Comparison of ENCODE assay signal across 8 cellular contexts in genomic region chr15:63047792-63048114, GRCh38. TPM values are rescaled to one million over a fixed set of nuclear protein-coding genes. Genes with fewer than 3 reads are reported as not detected.
A peak's percentile ranks its signal among the peaks of the same experiment; 100 is the strongest.
DNase-seq lines count a peak whose midpoint lies in the region; ATAC-seq, FAIRE-seq and TF ChIP-seq lines count a peak whose summit lies in the region.

No MANE protein-coding gene starts in this region.

- no peak for ATAC-seq in PC-3
- no peak for ATAC-seq in pancreas
- no peak for ATAC-seq in HG03565 (IDR thresholded peaks at IDR 0.05; ENCODE audit: unreplicated experiment)
- no peak for ATAC-seq in GM19455 (IDR thresholded peaks at IDR 0.05; ENCODE audit: unreplicated experiment)
- ATAC-seq in GM21423 (IDR thresholded peaks at IDR 0.05; ENCODE audit: unreplicated experiment), result no peak

- peak overlapping the region; percentile 90 for H3K27ac Mint-ChIP-seq in Caco-2 (ENCODE audit: unreplicated experiment)

- H3K36me3 ChIP-seq in Caco-2 (ENCODE audit: control insufficient read depth, insufficient read depth, low read length) (no peaks in the 10 kb centered on the region), PC-3 (ENCODE audit: low read depth, low read length) (no peaks in the 10 kb centered on the region), pancreas (no peaks in the 10 kb centered on the region)

- no peaks in the 10 kb centered on the region for H3K9me3 Mint-ChIP-seq in Caco-2 (ENCODE audit: unreplicated experiment)

- TF ChIP-seq CTCF in Caco-2 (IDR thresholded peaks at IDR 0.05; ENCODE audit: insufficient read depth in 1 of 2, low read depth in 1 of 2, low read length in 1 of 2, severe bottlenecking in 1 of 2, unreplicated experiment in 1 of 2) (no peak), PC-3 (conservative IDR thresholded peaks at IDR 0.05; ENCODE audit: low read depth, low read length) (no peak), epithelial cell of esophagus (IDR thresholded peaks at IDR 0.05; ENCODE audit: insufficient read depth, low read depth, low read length, missing control alignments) (no peak), pancreas (IDR thresholded peaks at IDR 0.05) (no peak)

- peaks cover 95% of the 10 kb centered on the region for H3K36me3 Mint-ChIP-seq in Caco-2 (ENCODE audit: insufficient read depth, unreplicated experiment)

- intact Hi-C loops in Caco-2 (cut with micrococcal nuclease; ENCODE audit: unreplicated experiment) (loop anchor here (1.0 to 10.0 kb wide), 2 partner anchors 46 to 357 kb away; no protein-coding TSS in a partner anchor), PC-3 (cut with micrococcal nuclease) (loop anchor here (1.0 to 5.0 kb wide), 5 partner anchors 46 to 265 kb away; partner anchors contain the start of gene RPS27L), pancreas (cut with DNase I) (loop anchor here in 1 of 3 donors (10.0 kb wide), 1 partner anchor 143 kb away; no protein-coding TSS in a partner anchor)

- H3K27me3 Mint-ChIP-seq in Caco-2 (ENCODE audit: insufficient read depth, unreplicated experiment), result no peaks in the 10 kb centered on the region

- H3K4me1 Mint-ChIP-seq in Caco-2 (ENCODE audit: low read depth, unreplicated experiment), result peaks cover 56% of the 10 kb centered on the region

- H3K4me2 ChIP-seq in PC-3 (ENCODE audit: low read length), result peak overlapping the region; percentile 91

- BruUV-seq in Caco-2 (replicated peaks; lab: Mats Ljungman, UMichigan) (no TSS peak), PC-3 (replicated peaks; lab: Mats Ljungman, UMichigan) (no TSS peak)

- peak overlapping the region; percentile 82 for H3K9ac ChIP-seq in PC-3 (ENCODE audit: low read length)

- CTCF ChIA-PET in Caco-2 (lab: Charles Lee) (interaction anchor here (0.6 to 2.2 kb wide), 24 partner anchors 9 to 1024 kb away, joined by 3 to 17 read pairs (median 4); partner anchors contain the start of gene APH1B), PC-3 (lab: Charles Lee) (interaction anchor here (0.7 to 0.8 kb wide), 4 partner anchors 32 to 155 kb away, joined by 3 to 4 read pairs (median 4); no protein-coding TSS in a partner anchor)

- POLR2A ChIA-PET in Caco-2 (lab: Charles Lee), result interaction anchor here (0.5 to 2.1 kb wide), 8 partner anchors 9 to 265 kb away, joined by 3 to 9 read pairs (median 4); no protein-coding TSS in a partner anchor
- POLR2A ChIA-PET in PC-3 (lab: Charles Lee; ENCODE audit: unreplicated experiment), result no interaction called here

- H3F3A ChIP-seq in PC-3 (ENCODE audit: low read length, unreplicated experiment), result no peaks in the 10 kb centered on the region

- H3K79me2 ChIP-seq in PC-3 (ENCODE audit: low read length), result peaks cover 70% of the 10 kb centered on the region

- H4K20me1 ChIP-seq in PC-3 (ENCODE audit: low read length), result no peaks in the 10 kb centered on the region

- H3K9me3 ChIP-seq in Caco-2, result no peaks in the 10 kb centered on the region
- no peaks in the 10 kb centered on the region for H3K9me3 ChIP-seq in PC-3 (ENCODE audit: low read length)
- H3K9me3 ChIP-seq in pancreas, result no peaks in the 10 kb centered on the region

- peak overlapping the region; percentile 81 for H3K4me3 ChIP-seq in Caco-2 (ENCODE audit: low read depth, low read length)
- peak overlapping the region; percentile 81 for H3K4me3 ChIP-seq in PC-3 (ENCODE audit: low read length)
- peak overlapping the region; percentile 60 for H3K4me3 ChIP-seq in epithelial cell of esophagus (ENCODE audit: low read length)
- H3K4me3 ChIP-seq in pancreas, result peak overlapping the region; percentile 59 to 99 (median 88)

- DNase-seq in Caco-2, result no peak
- DNase-seq in PC-3, result no peak
- no peak for DNase-seq in epithelial cell of esophagus (ENCODE audit: low read depth)
- no peak for DNase-seq in pancreas
- DNase-seq in KG1 (lab: John Stamatoyannopoulos, UW), result no peak

- H3K9me2 ChIP-seq in PC-3 (replicated peaks; ENCODE audit: low read length), result no peaks in the 10 kb centered on the region

- peaks cover 59% of the 10 kb centered on the region for H3K4me1 ChIP-seq in Caco-2
- H3K4me1 ChIP-seq in PC-3 (ENCODE audit: insufficient read depth, low read length), result peaks cover 64% of the 10 kb centered on the region
- peaks cover 5 to 36% (median 30%) of the 10 kb centered on the region in 3 donors for H3K4me1 ChIP-seq in pancreas

- no peak for FAIRE-seq in pancreas (lab: Jason Lieb, UNC)

- H2AFZ ChIP-seq in PC-3 (ENCODE audit: low read length), result peak overlapping the region; percentile 56

- H3K27ac ChIP-seq in PC-3 (ENCODE audit: low read length), result peak overlapping the region; percentile 89
- H3K27ac ChIP-seq in pancreas, result peak overlapping the region; percentile 87 to 93 (median 93)

- H3K27me3 ChIP-seq in Caco-2 (replicated peaks; ENCODE audit: control insufficient read depth, insufficient read depth, low read length) (no peaks in the 10 kb centered on the region), PC-3 (ENCODE audit: low read length) (no peaks in the 10 kb centered on the region), pancreas (no peaks in the 10 kb centered on the region)

- WGBS in pancreas, 2 donors, result 14 to 18% methylated on average over 12 of the region's 12 CpGs

- H3K4me3 Mint-ChIP-seq in Caco-2 (ENCODE audit: unreplicated experiment), result peak overlapping the region; percentile 90

RNA-seq across cellular contexts. Expression of gene TPM1, which starts 5.2 kb away (rescaled TPM):
- total RNA-seq in Caco-2 (2022), result 193 and 209 TPM in 2 replicates
- total RNA-seq in PC-3 (2014; rRNA removed), result 127 and 156 TPM in 2 replicates
- total RNA-seq in pancreas, result 100 to 1,000 TPM; 114 to 359 (median 249) TPM
- 100 to 1,000 TPM; 304 to 482 TPM for polyA plus RNA-seq in pancreas
